Comparison of ENCODE assay signal across 9 cellular contexts in the genomic region with DNA sequence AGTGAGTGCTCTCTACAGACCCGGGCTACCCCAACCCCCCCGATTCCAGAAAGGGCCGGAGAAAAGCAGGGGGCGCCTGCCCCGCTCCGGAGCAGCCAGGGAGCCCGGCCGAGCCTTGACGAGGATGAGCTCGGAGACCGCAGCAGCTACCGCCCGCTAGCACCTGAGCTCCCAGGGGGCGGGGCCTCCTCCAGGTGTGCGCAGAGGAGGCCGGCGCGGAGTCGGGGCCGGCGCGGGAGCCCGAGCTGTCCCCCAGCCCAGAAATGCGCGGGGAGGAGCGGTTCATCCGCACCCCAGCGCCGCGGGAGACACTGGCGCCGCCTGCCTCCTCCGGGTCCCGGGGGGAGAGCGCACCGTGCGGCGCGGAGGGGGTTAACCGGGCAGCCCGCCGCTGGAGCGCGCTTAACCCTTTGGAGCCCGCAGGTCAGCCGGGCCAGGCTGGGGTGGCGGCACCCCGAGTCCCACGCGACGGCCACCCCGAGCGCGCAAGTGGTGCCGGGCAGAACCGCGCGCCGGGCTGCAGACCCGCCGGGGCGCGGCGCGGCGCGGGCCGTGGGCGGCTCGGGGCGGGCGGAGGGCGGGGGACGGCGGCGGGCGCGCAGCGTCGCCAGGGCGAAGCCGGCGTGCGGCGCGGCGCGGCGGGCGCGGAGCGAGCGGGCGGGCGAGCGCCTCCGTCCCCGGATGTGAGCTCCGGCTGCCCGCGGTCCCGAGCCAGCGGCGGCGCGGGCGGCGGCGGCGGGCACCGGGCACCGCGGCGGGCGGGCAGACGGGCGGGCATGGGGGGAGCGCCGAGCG. TPM values are rescaled to one million over a fixed set of nuclear protein-coding genes. Genes with fewer than 3 reads are reported as not detected.
DNase-seq lines count a peak whose midpoint lies in the region; ATAC-seq lines count a peak whose summit lies in the region.
"Had no signal": no experiment of that assay in that cellular context is flagged by ENCODE, and none has a peak within 500 bp of the region (broad histone marks: within the 10 kb centered on the region; RNA-seq: fewer than 3 reads in every experiment).

A gene (plus strand): TSS at position 615 of the 795 bp plus-strand sequence. CDS start 556 bp downstream, outside the sequence.

- H3K9me3 Mint-ChIP-seq in activated naive CD8-positive, alpha-beta T cell treated with anti-CD3 and anti-CD28 coated beads for 36 hours, result no peaks in the 10 kb centered on the region

- H3K4me1 ChIP-seq in HUES64 (ENCODE audit: insufficient read depth, low read length), result no peaks in the 10 kb centered on the region; the same call in 1 of the 2 replicates

- peak within 1 kb of the TSS; percentile 65 for H3K4me3 ChIP-seq in HUES64 (ENCODE audit: low read length)

- no peak within 1 kb of the TSS for H3K27ac Mint-ChIP-seq in activated naive CD8-positive, alpha-beta T cell treated with anti-CD3 and anti-CD28 coated beads for 36 hours

- no peaks in the 10 kb centered on the region for H3K9me3 ChIP-seq in HUES64 (ENCODE audit: insufficient read depth, low read depth, low read length)

- peaks cover 65% of the 10 kb centered on the region for H3K27me3 Mint-ChIP-seq in activated naive CD8-positive, alpha-beta T cell treated with anti-CD3 and anti-CD28 coated beads for 36 hours

- WGBS in HUES64, result under 1% methylated on average over 120 of the region's 120 CpGs

- no peak within 1 kb of the TSS; the same call in 1 of the 2 replicates for H3K27ac ChIP-seq in HUES64 (ENCODE audit: low read depth, low read length)
- H3K27ac ChIP-seq: KMS-11 had no signal

- intact Hi-C loops in sciatic nerve (cut with DNase I), result no loop called here

- H3K9ac ChIP-seq in HUES64 (ENCODE audit: low read depth, low read length), result peak within 1 kb of the TSS; percentile 57
- H3K9ac ChIP-seq: KMS-11 had no signal

- H3K27me3 ChIP-seq in HUES64 (ENCODE audit: insufficient read depth, low read length), result peaks cover 80% of the 10 kb centered on the region

- H3K4me3 Mint-ChIP-seq in activated naive CD8-positive, alpha-beta T cell treated with anti-CD3 and anti-CD28 coated beads for 36 hours, result peak within 1 kb of the TSS; percentile 62

- peak; percentile 16 for ATAC-seq in sciatic nerve
- ATAC-seq in GM19395 (IDR thresholded peaks at IDR 0.05; ENCODE audit: unreplicated experiment), result no peak
- no peak for ATAC-seq in GM21526 (IDR thresholded peaks at IDR 0.05; ENCODE audit: low FRiP score, unreplicated experiment)

- DNase-seq in Caki2 (ENCODE audit: low read depth) (peak; percentile 10), iPS DF 4.7 (ENCODE audit: extremely low read depth, low spot score) (peak; percentile 53), sciatic nerve (ENCODE audit: low spot score) (no peak), SKM-1 (lab: John Stamatoyannopoulos, UW; ENCODE audit: unreplicated experiment) (no peak)
- DNase-seq in activated naive CD8-positive, alpha-beta T cell treated with anti-CD3 and anti-CD28 coated beads for 36 hours, result peak; percentile 17

- H3K36me3 ChIP-seq in HUES64 (ENCODE audit: insufficient read depth, low read length), result no peaks in the 10 kb centered on the region

- H3K36me3 Mint-ChIP-seq in activated naive CD8-positive, alpha-beta T cell treated with anti-CD3 and anti-CD28 coated beads for 36 hours, result no peaks in the 10 kb centered on the region

- H3K4me1 Mint-ChIP-seq in activated naive CD8-positive, alpha-beta T cell treated with anti-CD3 and anti-CD28 coated beads for 36 hours, result peaks cover 5% of the 10 kb centered on the region

- in situ Hi-C loops in Caki2 (cut with HindIII; ENCODE audit: low pct_unique_long_range_greater_than_20kb, low sequenced_read_pairs), result no loop called here

RNA-seq across cellular contexts. Expression of the gene that starts here (rescaled TPM):
- total RNA-seq in Caki2 (2014; rRNA removed; shearing (Covaris generic); ENCODE audit: low replicate concordance), result 0.24 TPM in 1 of 2 replicates, not detected in the other
- 0.20 TPM for polyA plus RNA-seq in HUES64 (2013, experiment 1 of 2)
- polyA plus RNA-seq in HUES64 (2013, experiment 2 of 2), result 0.76 TPM
- not detected for total RNA-seq in activated naive CD8-positive, alpha-beta T cell treated with anti-CD3 and anti-CD28 coated beads for 36 hours
- 13.0 TPM for total RNA-seq in sciatic nerve

Comparison
In these comparisons a context has a peak if more than half of its experiments do, and no peak if none do; other contexts are left out.
1. RNA of the gene that starts here (total RNA-seq): 13.0 TPM in sciatic nerve (single experiment); 0.24 TPM in Caki2 and not detected in activated naive CD8-positive, alpha-beta T cell treated with anti-CD3 and anti-CD28 coated beads for 36 hours; every median in the first group is over 10 times any median in the second.
2. Peak in DNase-seq in Caki2; RNA of the gene not detected or under 1 TPM.
3. Peak in DNase-seq in activated naive CD8-positive, alpha-beta T cell treated with anti-CD3 and anti-CD28 coated beads for 36 hours; RNA of the gene not detected or under 1 TPM.